13 cellular contexts compared by ENCODE assay signal in the genomic region with DNA sequence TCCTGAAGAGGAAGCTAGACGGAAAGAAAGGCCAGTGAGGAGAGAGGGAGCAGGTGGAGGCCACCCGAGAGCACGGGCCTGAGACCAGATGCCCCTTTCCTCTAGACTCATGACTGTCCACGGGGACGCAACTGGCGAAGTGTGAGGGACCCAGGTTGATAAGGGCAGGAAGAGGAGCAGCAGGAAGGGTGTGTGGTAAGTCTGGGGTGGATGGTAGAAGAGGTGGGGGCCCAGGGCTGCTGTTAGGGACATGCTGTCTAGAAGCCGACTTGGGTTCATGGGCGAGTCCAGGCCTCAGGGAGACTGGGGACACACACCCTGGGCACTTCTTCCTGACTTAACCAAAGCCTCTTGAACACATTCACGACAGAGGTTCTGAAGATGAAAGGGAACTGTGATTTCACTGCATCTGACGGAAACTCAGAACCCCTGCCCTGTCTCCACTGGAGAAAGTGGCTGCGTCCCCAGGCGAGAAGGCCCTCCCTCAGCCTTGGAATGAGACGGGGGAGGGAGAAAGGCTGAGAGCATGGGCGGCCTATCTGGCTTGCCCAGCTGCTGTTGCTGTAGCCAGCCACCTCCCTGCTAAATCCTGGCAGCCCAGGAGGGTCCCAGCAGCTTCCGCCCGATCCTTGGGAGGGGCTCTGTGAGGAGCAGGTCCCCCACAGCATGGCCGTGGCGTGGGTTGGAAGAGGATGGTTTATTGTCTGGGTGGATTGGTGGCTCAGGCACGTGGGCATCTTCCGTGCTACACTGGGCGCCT. TPM values are rescaled to one million over a fixed set of nuclear protein-coding genes. Genes with fewer than 3 reads are reported as not detected.
DNase-seq lines count a peak whose midpoint lies in the region; ATAC-seq, FAIRE-seq and TF ChIP-seq lines count a peak whose summit lies in the region.
"Had no signal": no experiment of that assay in that cellular context is flagged by ENCODE, and none has a peak within 500 bp of the region (broad histone marks: within the 10 kb centered on the region; RNA-seq: fewer than 3 reads in every experiment).

No MANE protein-coding gene starts in this region.

- no peak for DNase-seq in GM23248
- DNase-seq in caudate nucleus (lab: John Stamatoyannopoulos, UW): no peak
- no peak for DNase-seq in HepG2 (ENCODE audit: low spot score)
- DNase-seq in spleen: no peak
- DNase-seq in NCI-H2029 treated with DMSO at 0.1 percent for 48 hours (lab: John Stamatoyannopoulos, UW): no peak
- DNase-seq in stimulated activated CD4-positive, alpha-beta T cell treated with anti-CD3 and anti-CD28 coated beads, Interleukin-4, amount 100 ng/mL, for 1 hour: no peak
- DNase-seq in activated CD4-positive, alpha-beta T cell treated with anti-CD3 and anti-CD28 coated beads, Interleukin-2, amount 50 U/mL, for 48 hours: no peak
- DNase-seq: glutamatergic neuron; GOT3; stimulated activated CD4-positive, alpha-beta T cell treated with anti-CD3 and anti-CD28 coated beads, Interleukin-2, amount 100 ng/mL, for 24 hours had no signal

- H3K4me2 ChIP-seq in GM23248 (ENCODE audit: unreplicated experiment) (no peak overlapping the region), HepG2 (ENCODE audit: low read depth, low read length) (no peak overlapping the region)

- TF ChIP-seq RAD21 in HepG2 (CRISPR knock-in tag; IDR thresholded peaks at IDR 0.05): no peak

- H3K9me2 ChIP-seq in GM23248 (ENCODE audit: insufficient read depth): no peaks in the 10 kb centered on the region

- 61 to 73% methylated on average over 19 to 21 of the region's 21 CpGs for WGBS in GM23248 (ENCODE audit: low coverage in 1 of 2, low lambda C conversion rate in 2 of 2, missing lambda C conversion rate in 2 of 2), 2 experiments
- WGBS in HepG2 (ENCODE audit: low lambda C conversion rate): 95% methylated on average over 18 of the region's 21 CpGs
- 64 to 84% (median 69%) methylated on average over 13 to 21 of the region's 21 CpGs for WGBS in spleen, 5 donors

- H3K27ac ChIP-seq in GM23248 (peak overlapping the region; percentile 96; the same call in 1 of the 2 replicates), caudate nucleus (ENCODE audit: low read depth, low read length) (peak overlapping the region; percentile 31), HepG2 (ENCODE audit: extremely low read length, insufficient read depth, low read length) (no peak overlapping the region), spleen (peak overlapping the region in 7 of 8 donors; percentile 63 to 89 (median 87))
- H3K27ac ChIP-seq: cardiac muscle cell had no signal

- intact Hi-C loops in HepG2 (cut with micrococcal nuclease; ENCODE audit: unreplicated experiment) (no loop called here), spleen (cut with DNase I; ENCODE audit: low total_unique reads) (no loop called here)

- CTCF ChIA-PET in HepG2 (lab: Yijun Ruan, JAX; ENCODE audit: low intra/inter-chr PET ratio, low total read pairs): no interaction called here

- TF ChIP-seq CTCF in HepG2 (CRISPR knock-in tag; IDR thresholded peaks at IDR 0.05): no peak
- no peak for TF ChIP-seq CTCF in spleen (IDR thresholded peaks at IDR 0.05 in 8 of 11, conservative IDR thresholded peaks at IDR 0.05 in 3 of 11)

- TF ChIP-seq POLR2A in HepG2 (IDR thresholded peaks at IDR 0.05; ENCODE audit: insufficient read depth in 1 of 2, low read depth in 2 of 2, low read length in 2 of 2) (no peak), spleen (IDR thresholded peaks at IDR 0.05) (no peak)

- no peaks in the 10 kb centered on the region for H4K20me1 ChIP-seq in GM23248 (ENCODE audit: insufficient read depth)
- H4K20me1 ChIP-seq in HepG2 (ENCODE audit: insufficient read depth, low read length): 0 out of 2 replicates have a peak, but pooled peaks cover 2% of the 10 kb centered on the region

- H3K79me2 ChIP-seq in GM23248 (ENCODE audit: insufficient read depth) (peaks cover 46% of the 10 kb centered on the region), HepG2 (ENCODE audit: insufficient read depth, low read length) (no peaks in the 10 kb centered on the region)

- peak overlapping the region; percentile 34 for H3K9ac ChIP-seq in GM23248
- no peak overlapping the region for H3K9ac ChIP-seq in HepG2 (ENCODE audit: insufficient read depth, low read depth, low read length)

- no peaks in the 10 kb centered on the region for H3K9me3 ChIP-seq in GM23248 (ENCODE audit: low read depth)
- H3K9me3 ChIP-seq in HepG2 (ENCODE audit: low read length): no peaks in the 10 kb centered on the region
- H3K9me3 ChIP-seq in spleen: no peaks in the 10 kb centered on the region

- BruUV-seq in HepG2 (replicated peaks; lab: Mats Ljungman, UMichigan): no TSS peak

- ATAC-seq in HepG2 (no peak), HG03442 (IDR thresholded peaks at IDR 0.05; ENCODE audit: unreplicated experiment) (no peak)

- no peak for FAIRE-seq in HepG2 (lab: Jason Lieb, UNC)
- FAIRE-seq: urothelium cell line had no signal

- H3K27me3 ChIP-seq in GM23248 (replicated peaks; ENCODE audit: insufficient read depth) (no peaks in the 10 kb centered on the region), HepG2 (ENCODE audit: control insufficient read depth in 1 of 2, insufficient read depth in 2 of 2, low read length in 2 of 2) (no peaks in the 10 kb centered on the region), spleen (replicated peaks in 1 of 7) (peaks cover 0 to 35% (median 16%) of the 10 kb centered on the region in 7 donors)

- in situ Hi-C loops in GM23248 (cut with MboI) (loop anchor here (10.0 kb wide), 1 partner anchor 184 kb away; no protein-coding TSS in a partner anchor), HepG2 (cut with HindIII; ENCODE audit: extremely low pct_ligation_motif_present, low pct_unique_long_range_greater_than_20kb) (no loop called here)

- peaks cover 42% of the 10 kb centered on the region for H3K4me1 ChIP-seq in GM23248 (ENCODE audit: insufficient read depth)
- H3K4me1 ChIP-seq in HepG2 (ENCODE audit: insufficient read depth, low read length): peaks cover 9% of the 10 kb centered on the region
- H3K4me1 ChIP-seq in spleen: peaks cover 47 to 100% (median 80%) of the 10 kb centered on the region in 6 donors

- H2AFZ ChIP-seq in GM23248: no peak overlapping the region
- no peak overlapping the region for H2AFZ ChIP-seq in HepG2 (ENCODE audit: low read length)

- no peak for TF ChIP-seq EP300 in HepG2 (IDR thresholded peaks at IDR 0.05; ENCODE audit: low read depth in 2 of 2, low read length in 2 of 2)
- no peak for TF ChIP-seq EP300 in HepG2 (CRISPR knock-in tag; IDR thresholded peaks at IDR 0.05; ENCODE audit: borderline replicate concordance)

- H3K36me3 ChIP-seq in GM23248 (ENCODE audit: low read depth) (no peaks in the 10 kb centered on the region; the same call in 1 of the 2 replicates), HepG2 (replicated peaks in 1 of 2; ENCODE audit: control insufficient read depth in 1 of 2, insufficient read depth in 2 of 2, low read length in 2 of 2) (peaks cover 6 to 22% of the 10 kb centered on the region in 2 experiments; a peak in 4 of 5 replicates), spleen (peaks cover 0 to 87% (median 15%) of the 10 kb centered on the region in 6 donors)

- H3K4me3 ChIP-seq in GM23248 (no peak overlapping the region), HepG2 (replicated peaks in 1 of 3; ENCODE audit: insufficient read depth in 1 of 3, low read depth in 2 of 3, low read length in 3 of 3) (no peak overlapping the region), spleen (no peak overlapping the region)
- H3K4me3 ChIP-seq: cardiac muscle cell had no signal

- peaks cover 37% of the 10 kb centered on the region for H3F3A ChIP-seq in GM23248 (ENCODE audit: insufficient read depth)

- POLR2A ChIA-PET in HepG2 (lab: Yijun Ruan, JAX): no interaction called here

RNA-seq across cellular contexts. Expression of gene HIC1, which starts 6.0 kb away (rescaled TPM):
- 35.0 and 59.8 TPM in 2 replicates for total RNA-seq in GM23248 (2014; rRNA removed; shearing (Covaris generic))
- 1.6 TPM in 2 replicates for polyA plus RNA-seq in GM23248 (2016; fragmentation: Nextera tagmentation; extraction: Ambion mirVana)
- total RNA-seq in HepG2 (2016; rRNA removed; fragmentation: Illumina TruSeq; extraction: Trizol): 0.31 TPM in 1 of 2 replicates, not detected in the other
- total RNA-seq in HepG2 (2016; cell fraction: cytosol; rRNA removed; fragmentation: Illumina TruSeq; extraction: Trizol; ENCODE audit: low read depth): not detected in 2 replicates
- 0.12 and 0.26 TPM in 2 replicates for total RNA-seq in HepG2 (2016; cell fraction: insoluble cytoplasmic fraction; rRNA removed; fragmentation: Illumina TruSeq; extraction: Trizol)
- 0.06 and 0.07 TPM in 2 replicates for total RNA-seq in HepG2 (2016; cell fraction: membrane; rRNA removed; fragmentation: Illumina TruSeq; extraction: Trizol)
- not detected in 2 replicates for total RNA-seq in HepG2 (2016; cell fraction: nucleus; rRNA removed; fragmentation: Illumina TruSeq; extraction: Trizol)
- 0.04 and 0.10 TPM in 2 replicates for polyA plus RNA-seq in HepG2 (2011; rRNA removed)
- 0.09 and 0.12 TPM in 2 replicates for polyA plus RNA-seq in HepG2 (2011; cell fraction: cytosol; rRNA removed)
- 1.1 and 1.2 TPM in 2 replicates for polyA plus RNA-seq in HepG2 (2011; cell fraction: nucleus; rRNA removed)
- 0.23 and 0.39 TPM in 2 replicates for polyA plus RNA-seq in HepG2 (2012)
- not detected in 2 replicates for polyA plus RNA-seq in HepG2 (2016; cell fraction: cytosol; fragmentation: Illumina TruSeq; extraction: Trizol; ENCODE audit: low read depth)
- 0.08 TPM in 1 of 2 replicates, not detected in the other for polyA plus RNA-seq in HepG2 (2016; cell fraction: insoluble cytoplasmic fraction; fragmentation: Illumina TruSeq; extraction: Trizol; ENCODE audit: low read depth)
- polyA plus RNA-seq in HepG2 (2016; cell fraction: membrane; fragmentation: Illumina TruSeq; extraction: Trizol; ENCODE audit: low read depth): 0.06 and 0.09 TPM in 2 replicates
- polyA plus RNA-seq in HepG2 (2016; cell fraction: nucleus; fragmentation: Illumina TruSeq; extraction: Trizol; ENCODE audit: insufficient read depth, low read depth): 0.84 TPM in 1 of 2 replicates, not detected in the other
- polyA minus RNA-seq in HepG2 (2011; rRNA and poly(A)+ RNA removed; ENCODE audit: low replicate concordance): 0.12 and 0.56 TPM in 2 replicates
- polyA minus RNA-seq in HepG2 (2011; cell fraction: cytosol; rRNA and poly(A)+ RNA removed): not detected in 2 replicates
- 0.12 and 0.13 TPM in 2 replicates for polyA minus RNA-seq in HepG2 (2011; cell fraction: nucleus; rRNA and poly(A)+ RNA removed)
- 10 to 100 TPM in 6 of 7 donors, 1 to 10 TPM in 1; 7.0 to 59.6 (median 23.3) TPM for total RNA-seq in spleen
- polyA plus RNA-seq in spleen: 1 to 10 TPM; 1.3 to 4.7 (median 2.6) TPM

RNA-seq across cellular contexts. Expression of gene OVCA2, which starts 19.0 kb away (rescaled TPM):
- total RNA-seq in GM23248 (2014; rRNA removed; shearing (Covaris generic)): 67.3 and 92.0 TPM in 2 replicates
- 63.5 and 66.1 TPM in 2 replicates for polyA plus RNA-seq in GM23248 (2016; fragmentation: Nextera tagmentation; extraction: Ambion mirVana)
- 28.2 and 28.5 TPM in 2 replicates for total RNA-seq in HepG2 (2016; rRNA removed; fragmentation: Illumina TruSeq; extraction: Trizol)
- total RNA-seq in HepG2 (2016; cell fraction: cytosol; rRNA removed; fragmentation: Illumina TruSeq; extraction: Trizol; ENCODE audit: low read depth): 14.6 and 20.0 TPM in 2 replicates
- total RNA-seq in HepG2 (2016; cell fraction: insoluble cytoplasmic fraction; rRNA removed; fragmentation: Illumina TruSeq; extraction: Trizol): 30.5 and 31.5 TPM in 2 replicates
- total RNA-seq in HepG2 (2016; cell fraction: membrane; rRNA removed; fragmentation: Illumina TruSeq; extraction: Trizol): 29.3 and 32.1 TPM in 2 replicates
- 13.5 and 15.0 TPM in 2 replicates for total RNA-seq in HepG2 (2016; cell fraction: nucleus; rRNA removed; fragmentation: Illumina TruSeq; extraction: Trizol)
- polyA plus RNA-seq in HepG2 (2011; rRNA removed): 23.7 and 30.7 TPM in 2 replicates
- polyA plus RNA-seq in HepG2 (2011; cell fraction: cytosol; rRNA removed): 28.7 and 32.0 TPM in 2 replicates
- polyA plus RNA-seq in HepG2 (2011; cell fraction: nucleus; rRNA removed): 12.2 and 17.3 TPM in 2 replicates
- 7.1 and 10.8 TPM in 2 replicates for polyA plus RNA-seq in HepG2 (2012)
- 21.4 and 25.7 TPM in 2 replicates for polyA plus RNA-seq in HepG2 (2016; cell fraction: cytosol; fragmentation: Illumina TruSeq; extraction: Trizol; ENCODE audit: low read depth)
- 30.2 and 32.2 TPM in 2 replicates for polyA plus RNA-seq in HepG2 (2016; cell fraction: insoluble cytoplasmic fraction; fragmentation: Illumina TruSeq; extraction: Trizol; ENCODE audit: low read depth)
- 25.8 and 29.0 TPM in 2 replicates for polyA plus RNA-seq in HepG2 (2016; cell fraction: membrane; fragmentation: Illumina TruSeq; extraction: Trizol; ENCODE audit: low read depth)
- polyA plus RNA-seq in HepG2 (2016; cell fraction: nucleus; fragmentation: Illumina TruSeq; extraction: Trizol; ENCODE audit: insufficient read depth, low read depth): 19.9 and 28.4 TPM in 2 replicates
- 18.1 and 38.8 TPM in 2 replicates for polyA minus RNA-seq in HepG2 (2011; rRNA and poly(A)+ RNA removed; ENCODE audit: low replicate concordance)
- 2.6 and 5.9 TPM in 2 replicates for polyA minus RNA-seq in HepG2 (2011; cell fraction: cytosol; rRNA and poly(A)+ RNA removed)
- polyA minus RNA-seq in HepG2 (2011; cell fraction: nucleus; rRNA and poly(A)+ RNA removed): 1.7 TPM in 1 of 2 replicates, not detected in the other
- total RNA-seq in spleen: 10 to 100 TPM; 20.9 to 51.3 (median 28.9) TPM
- 10 to 100 TPM; 52.9 to 68.8 (median 66.4) TPM for polyA plus RNA-seq in spleen

RNA-seq across cellular contexts. Expression of gene DPH1, which starts 30.9 kb away (rescaled TPM):
- total RNA-seq in GM23248 (2014; rRNA removed; shearing (Covaris generic)): 51.2 and 58.1 TPM in 2 replicates
- polyA plus RNA-seq in GM23248 (2016; fragmentation: Nextera tagmentation; extraction: Ambion mirVana) (41.1 and 41.2 TPM in 2 replicates), HepG2 (2011; rRNA removed) (42.8 and 49.5 TPM in 2 replicates), spleen (10 to 100 TPM; 20.6 to 37.9 (median 20.9) TPM)
- total RNA-seq in HepG2 (2016; rRNA removed; fragmentation: Illumina TruSeq; extraction: Trizol) (14.5 and 25.3 TPM in 2 replicates), spleen (10 to 100 TPM; 38.3 to 58.5 (median 43.5) TPM)
- 12.1 and 14.2 TPM in 2 replicates for total RNA-seq in HepG2 (2016; cell fraction: cytosol; rRNA removed; fragmentation: Illumina TruSeq; extraction: Trizol; ENCODE audit: low read depth)
- total RNA-seq in HepG2 (2016; cell fraction: insoluble cytoplasmic fraction; rRNA removed; fragmentation: Illumina TruSeq; extraction: Trizol): 12.8 and 22.5 TPM in 2 replicates
- 10.3 and 14.0 TPM in 2 replicates for total RNA-seq in HepG2 (2016; cell fraction: membrane; rRNA removed; fragmentation: Illumina TruSeq; extraction: Trizol)
- 16.5 and 22.6 TPM in 2 replicates for total RNA-seq in HepG2 (2016; cell fraction: nucleus; rRNA removed; fragmentation: Illumina TruSeq; extraction: Trizol)
- polyA plus RNA-seq in HepG2 (2011; cell fraction: cytosol; rRNA removed): 18.9 and 24.7 TPM in 2 replicates
- 184 and 197 TPM in 2 replicates for polyA plus RNA-seq in HepG2 (2011; cell fraction: nucleus; rRNA removed)
- polyA plus RNA-seq in HepG2 (2012): 22.1 and 23.1 TPM in 2 replicates
- polyA plus RNA-seq in HepG2 (2016; cell fraction: cytosol; fragmentation: Illumina TruSeq; extraction: Trizol; ENCODE audit: low read depth): 2.9 and 3.9 TPM in 2 replicates
- 12.2 and 15.0 TPM in 2 replicates for polyA plus RNA-seq in HepG2 (2016; cell fraction: insoluble cytoplasmic fraction; fragmentation: Illumina TruSeq; extraction: Trizol; ENCODE audit: low read depth)
- 3.9 and 4.7 TPM in 2 replicates for polyA plus RNA-seq in HepG2 (2016; cell fraction: membrane; fragmentation: Illumina TruSeq; extraction: Trizol; ENCODE audit: low read depth)
- 54.3 and 66.6 TPM in 2 replicates for polyA plus RNA-seq in HepG2 (2016; cell fraction: nucleus; fragmentation: Illumina TruSeq; extraction: Trizol; ENCODE audit: insufficient read depth, low read depth)
- polyA minus RNA-seq in HepG2 (2011; rRNA and poly(A)+ RNA removed; ENCODE audit: low replicate concordance): 82.1 and 106 TPM in 2 replicates
- polyA minus RNA-seq in HepG2 (2011; cell fraction: cytosol; rRNA and poly(A)+ RNA removed): 15.1 and 19.0 TPM in 2 replicates
- 33.1 and 46.4 TPM in 2 replicates for polyA minus RNA-seq in HepG2 (2011; cell fraction: nucleus; rRNA and poly(A)+ RNA removed)

RNA-seq across cellular contexts. Expression of gene RTN4RL1, which starts 35.7 kb away (rescaled TPM):
- total RNA-seq in GM23248 (2014; rRNA removed; shearing (Covaris generic)): 0.22 TPM in 1 of 2 replicates, not detected in the other
- polyA plus RNA-seq in GM23248 (2016; fragmentation: Nextera tagmentation; extraction: Ambion mirVana): not detected in 2 replicates
- total RNA-seq in HepG2 (2016; rRNA removed; fragmentation: Illumina TruSeq; extraction: Trizol): not detected in 2 replicates
- not detected in 2 replicates for total RNA-seq in HepG2 (2016; cell fraction: cytosol; rRNA removed; fragmentation: Illumina TruSeq; extraction: Trizol; ENCODE audit: low read depth)
- not detected in 2 replicates for total RNA-seq in HepG2 (2016; cell fraction: insoluble cytoplasmic fraction; rRNA removed; fragmentation: Illumina TruSeq; extraction: Trizol)
- not detected in 2 replicates for total RNA-seq in HepG2 (2016; cell fraction: membrane; rRNA removed; fragmentation: Illumina TruSeq; extraction: Trizol)
- not detected in 2 replicates for total RNA-seq in HepG2 (2016; cell fraction: nucleus; rRNA removed; fragmentation: Illumina TruSeq; extraction: Trizol)
- 0.01 TPM in 1 of 2 replicates, not detected in the other for polyA plus RNA-seq in HepG2 (2011; rRNA removed)
- polyA plus RNA-seq in HepG2 (2011; cell fraction: cytosol; rRNA removed): not detected in 2 replicates
- polyA plus RNA-seq in HepG2 (2011; cell fraction: nucleus; rRNA removed): not detected in 2 replicates
- not detected in 2 replicates for polyA plus RNA-seq in HepG2 (2012)
- not detected in 2 replicates for polyA plus RNA-seq in HepG2 (2016; cell fraction: cytosol; fragmentation: Illumina TruSeq; extraction: Trizol; ENCODE audit: low read depth)
- polyA plus RNA-seq in HepG2 (2016; cell fraction: insoluble cytoplasmic fraction; fragmentation: Illumina TruSeq; extraction: Trizol; ENCODE audit: low read depth): not detected in 2 replicates
- 0.05 TPM in 1 of 2 replicates, not detected in the other for polyA plus RNA-seq in HepG2 (2016; cell fraction: membrane; fragmentation: Illumina TruSeq; extraction: Trizol; ENCODE audit: low read depth)
- not detected in 2 replicates for polyA plus RNA-seq in HepG2 (2016; cell fraction: nucleus; fragmentation: Illumina TruSeq; extraction: Trizol; ENCODE audit: insufficient read depth, low read depth)
- 0.08 TPM in 1 of 2 replicates, not detected in the other for polyA minus RNA-seq in HepG2 (2011; rRNA and poly(A)+ RNA removed; ENCODE audit: low replicate concordance)
- polyA minus RNA-seq in HepG2 (2011; cell fraction: cytosol; rRNA and poly(A)+ RNA removed): not detected in 2 replicates
- polyA minus RNA-seq in HepG2 (2011; cell fraction: nucleus; rRNA and poly(A)+ RNA removed): not detected in 2 replicates
- 1 to 10 TPM in 5 of 7 donors, under 1 TPM in 2; 0.67 to 4.5 (median 2.1) TPM for total RNA-seq in spleen
- polyA plus RNA-seq in spleen: under 1 TPM; 0.09 to 0.67 (median 0.26) TPM

Comparison
In these comparisons a context has a peak if more than half of its experiments do, and no peak if none do; other contexts are left out.
1. RNA of gene HIC1, which starts 6.0 kb away (total RNA-seq): 35.0 to 59.8 TPM in GM23248 and 7.0 to 59.6 TPM in spleen; 0.06 to 0.31 TPM in HepG2; every median in the first group is over 4 times any median in the second.